ENCODE assay signal across 1 cellular context in the genomic region with DNA sequence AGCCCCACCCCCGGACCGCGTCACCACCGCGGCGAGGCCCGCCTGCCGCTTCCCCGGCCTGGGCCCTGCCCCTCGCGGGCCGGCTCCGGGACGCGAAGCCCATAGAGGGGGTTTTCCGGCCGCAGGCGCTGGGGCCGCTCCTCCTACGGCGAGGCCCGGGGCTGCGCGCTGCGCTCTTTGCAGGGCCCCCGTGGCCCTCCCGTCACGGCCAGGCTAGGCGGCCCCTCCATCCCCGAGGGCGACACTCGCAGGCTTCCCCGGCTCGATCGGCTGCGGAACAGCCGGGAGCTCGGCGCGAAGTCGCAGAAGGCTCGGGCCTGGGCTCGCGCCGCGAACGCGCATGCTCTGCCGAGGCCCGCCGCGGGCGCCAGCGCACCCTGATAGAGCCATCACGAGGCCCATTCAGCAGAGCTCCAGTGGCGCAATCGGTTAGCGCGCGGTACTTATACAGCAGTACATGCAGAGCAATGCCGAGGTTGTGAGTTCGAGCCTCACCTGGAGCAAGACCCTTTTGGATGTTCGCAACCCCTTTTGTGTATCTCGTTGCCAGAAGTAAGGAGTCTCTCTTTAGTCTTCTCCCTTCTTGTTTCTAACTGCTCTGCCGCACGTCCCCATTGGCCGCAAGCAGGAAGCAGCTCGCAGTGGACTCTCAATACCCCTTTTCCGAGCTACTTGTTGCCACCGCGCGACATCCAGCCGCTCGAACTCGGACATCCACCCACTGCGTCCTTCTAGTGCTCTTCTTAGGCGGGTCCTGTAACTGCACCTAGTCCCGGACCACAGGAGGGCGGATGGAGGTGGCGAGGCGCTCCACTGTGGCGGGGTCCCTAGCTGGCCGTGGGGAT.
TF ChIP-seq lines count a peak whose summit lies in the region.

No MANE protein-coding gene starts in this region.

TF ChIP-seq in K562, 482 proteins besides CTCF, POLR2A, EP300 and RAD21 (continued from another document and continues in another):
- no peak for TF ChIP-seq IRF2 (CRISPR knock-in tag; IDR thresholded peaks at IDR 0.05)
- TF ChIP-seq, protein P1, sequence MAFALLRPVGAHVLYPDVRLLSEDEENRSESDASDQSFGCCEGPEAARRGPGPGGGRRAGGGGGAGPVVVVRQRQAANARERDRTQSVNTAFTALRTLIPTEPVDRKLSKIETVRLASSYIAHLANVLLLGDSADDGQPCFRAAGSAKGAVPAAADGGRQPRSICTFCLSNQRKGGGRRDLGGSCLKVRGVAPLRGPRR (CRISPR knock-in tag; IDR thresholded peaks at IDR 0.05) = no peak
- TF ChIP-seq RBM39 (optimal IDR thresholded peaks at IDR 0.05; ENCODE audit: low read depth, low read length) = peak; percentile 92
- TF ChIP-seq MTA1 (IDR thresholded peaks at IDR 0.05; ENCODE audit: borderline replicate concordance) = 0 out of 2 replicates have a peak, but pooled peaks have one; percentile 81
- TF ChIP-seq ZNF830 (CRISPR knock-in tag; IDR thresholded peaks at IDR 0.05) = no peak
- peak; percentile 82 for TF ChIP-seq HDAC8 (tag; IDR thresholded peaks at IDR 0.05)
- TF ChIP-seq PCBP2 (IDR thresholded peaks at IDR 0.05; ENCODE audit: low read depth, low read length, poor library complexity, severe bottlenecking) = no peak
- TF ChIP-seq ZBTB17 (CRISPR knock-in tag; IDR thresholded peaks at IDR 0.05) = no peak
- TF ChIP-seq JUND (IDR thresholded peaks at IDR 0.05; ENCODE audit: borderline replicate concordance, low read depth, low read length) = peak; percentile 58; the same call in 1 of the 2 replicates
- TF ChIP-seq JUND (tag; IDR thresholded peaks at IDR 0.05; ENCODE audit: borderline replicate concordance, low read depth, low read length) = peak; percentile 49; the same call in 1 of the 3 replicates
- no peak for TF ChIP-seq ZKSCAN3 (CRISPR knock-in tag; IDR thresholded peaks at IDR 0.05)
- peak; percentile 97 for TF ChIP-seq CEBPG (CRISPR knock-in tag; IDR thresholded peaks at IDR 0.05)
- TF ChIP-seq CEBPG (tag; conservative IDR thresholded peaks at IDR 0.05 in 1 of 2, IDR thresholded peaks at IDR 0.05 in 1 of 2) = peak; percentile 91 to 98
- no peak for TF ChIP-seq PHB (CRISPR knock-in tag; IDR thresholded peaks at IDR 0.05)
- no peak for TF ChIP-seq SMARCC2 (IDR thresholded peaks at IDR 0.05; ENCODE audit: low read depth)
- TF ChIP-seq ZNF445 (CRISPR knock-in tag; IDR thresholded peaks at IDR 0.05; ENCODE audit: low read depth) = no peak
- TF ChIP-seq, protein P2, sequence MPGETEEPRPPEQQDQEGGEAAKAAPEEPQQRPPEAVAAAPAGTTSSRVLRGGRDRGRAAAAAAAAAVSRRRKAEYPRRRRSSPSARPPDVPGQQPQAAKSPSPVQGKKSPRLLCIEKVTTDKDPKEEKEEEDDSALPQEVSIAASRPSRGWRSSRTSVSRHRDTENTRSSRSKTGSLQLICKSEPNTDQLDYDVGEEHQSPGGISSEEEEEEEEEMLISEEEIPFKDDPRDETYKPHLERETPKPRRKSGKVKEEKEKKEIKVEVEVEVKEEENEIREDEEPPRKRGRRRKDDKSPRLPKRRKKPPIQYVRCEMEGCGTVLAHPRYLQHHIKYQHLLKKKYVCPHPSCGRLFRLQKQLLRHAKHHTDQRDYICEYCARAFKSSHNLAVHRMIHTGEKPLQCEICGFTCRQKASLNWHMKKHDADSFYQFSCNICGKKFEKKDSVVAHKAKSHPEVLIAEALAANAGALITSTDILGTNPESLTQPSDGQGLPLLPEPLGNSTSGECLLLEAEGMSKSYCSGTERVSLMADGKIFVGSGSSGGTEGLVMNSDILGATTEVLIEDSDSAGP (CRISPR knock-in tag; IDR thresholded peaks at IDR 0.05) = peak; percentile 77; the same call in 1 of the 2 replicates
- TF ChIP-seq, protein P3, sequence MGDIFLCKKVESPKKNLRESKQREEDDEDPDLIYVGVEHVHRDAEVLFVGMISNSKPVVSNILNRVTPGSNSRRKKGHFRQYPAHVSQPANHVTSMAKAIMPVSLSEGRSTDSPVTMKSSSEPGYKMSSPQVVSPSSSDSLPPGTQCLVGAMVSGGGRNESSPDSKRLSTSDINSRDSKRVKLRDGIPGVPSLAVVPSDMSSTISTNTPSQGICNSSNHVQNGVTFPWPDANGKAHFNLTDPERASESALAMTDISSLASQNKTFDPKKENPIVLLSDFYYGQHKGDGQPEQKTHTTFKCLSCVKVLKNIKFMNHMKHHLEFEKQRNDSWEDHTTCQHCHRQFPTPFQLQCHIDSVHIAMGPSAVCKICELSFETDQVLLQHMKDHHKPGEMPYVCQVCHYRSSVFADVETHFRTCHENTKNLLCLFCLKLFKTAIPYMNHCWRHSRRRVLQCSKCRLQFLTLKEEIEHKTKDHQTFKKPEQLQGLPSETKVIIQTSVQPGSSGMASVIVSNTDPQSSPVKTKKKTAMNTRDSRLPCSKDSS (IDR thresholded peaks at IDR 0.05; ENCODE audit: low read depth, partially characterized antibody) = no peak
- TF ChIP-seq, protein P4, sequence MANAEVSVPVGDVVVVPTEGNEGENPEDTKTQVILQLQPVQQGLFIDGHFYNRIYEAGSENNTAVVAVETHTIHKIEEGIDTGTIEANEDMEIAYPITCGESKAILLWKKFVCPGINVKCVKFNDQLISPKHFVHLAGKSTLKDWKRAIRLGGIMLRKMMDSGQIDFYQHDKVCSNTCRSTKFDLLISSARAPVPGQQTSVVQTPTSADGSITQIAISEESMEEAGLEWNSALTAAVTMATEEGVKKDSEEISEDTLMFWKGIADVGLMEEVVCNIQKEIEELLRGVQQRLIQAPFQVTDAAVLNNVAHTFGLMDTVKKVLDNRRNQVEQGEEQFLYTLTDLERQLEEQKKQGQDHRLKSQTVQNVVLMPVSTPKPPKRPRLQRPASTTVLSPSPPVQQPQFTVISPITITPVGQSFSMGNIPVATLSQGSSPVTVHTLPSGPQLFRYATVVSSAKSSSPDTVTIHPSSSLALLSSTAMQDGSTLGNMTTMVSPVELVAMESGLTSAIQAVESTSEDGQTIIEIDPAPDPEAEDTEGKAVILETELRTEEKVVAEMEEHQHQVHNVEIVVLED (CRISPR knock-in tag; IDR thresholded peaks at IDR 0.05) = no peak
- TF ChIP-seq, protein P5, sequence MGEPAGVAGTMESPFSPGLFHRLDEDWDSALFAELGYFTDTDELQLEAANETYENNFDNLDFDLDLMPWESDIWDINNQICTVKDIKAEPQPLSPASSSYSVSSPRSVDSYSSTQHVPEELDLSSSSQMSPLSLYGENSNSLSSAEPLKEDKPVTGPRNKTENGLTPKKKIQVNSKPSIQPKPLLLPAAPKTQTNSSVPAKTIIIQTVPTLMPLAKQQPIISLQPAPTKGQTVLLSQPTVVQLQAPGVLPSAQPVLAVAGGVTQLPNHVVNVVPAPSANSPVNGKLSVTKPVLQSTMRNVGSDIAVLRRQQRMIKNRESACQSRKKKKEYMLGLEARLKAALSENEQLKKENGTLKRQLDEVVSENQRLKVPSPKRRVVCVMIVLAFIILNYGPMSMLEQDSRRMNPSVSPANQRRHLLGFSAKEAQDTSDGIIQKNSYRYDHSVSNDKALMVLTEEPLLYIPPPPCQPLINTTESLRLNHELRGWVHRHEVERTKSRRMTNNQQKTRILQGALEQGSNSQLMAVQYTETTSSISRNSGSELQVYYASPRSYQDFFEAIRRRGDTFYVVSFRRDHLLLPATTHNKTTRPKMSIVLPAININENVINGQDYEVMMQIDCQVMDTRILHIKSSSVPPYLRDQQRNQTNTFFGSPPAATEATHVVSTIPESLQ (CRISPR knock-in tag; IDR thresholded peaks at IDR 0.05) = peak; percentile 92
- TF ChIP-seq, protein P6, sequence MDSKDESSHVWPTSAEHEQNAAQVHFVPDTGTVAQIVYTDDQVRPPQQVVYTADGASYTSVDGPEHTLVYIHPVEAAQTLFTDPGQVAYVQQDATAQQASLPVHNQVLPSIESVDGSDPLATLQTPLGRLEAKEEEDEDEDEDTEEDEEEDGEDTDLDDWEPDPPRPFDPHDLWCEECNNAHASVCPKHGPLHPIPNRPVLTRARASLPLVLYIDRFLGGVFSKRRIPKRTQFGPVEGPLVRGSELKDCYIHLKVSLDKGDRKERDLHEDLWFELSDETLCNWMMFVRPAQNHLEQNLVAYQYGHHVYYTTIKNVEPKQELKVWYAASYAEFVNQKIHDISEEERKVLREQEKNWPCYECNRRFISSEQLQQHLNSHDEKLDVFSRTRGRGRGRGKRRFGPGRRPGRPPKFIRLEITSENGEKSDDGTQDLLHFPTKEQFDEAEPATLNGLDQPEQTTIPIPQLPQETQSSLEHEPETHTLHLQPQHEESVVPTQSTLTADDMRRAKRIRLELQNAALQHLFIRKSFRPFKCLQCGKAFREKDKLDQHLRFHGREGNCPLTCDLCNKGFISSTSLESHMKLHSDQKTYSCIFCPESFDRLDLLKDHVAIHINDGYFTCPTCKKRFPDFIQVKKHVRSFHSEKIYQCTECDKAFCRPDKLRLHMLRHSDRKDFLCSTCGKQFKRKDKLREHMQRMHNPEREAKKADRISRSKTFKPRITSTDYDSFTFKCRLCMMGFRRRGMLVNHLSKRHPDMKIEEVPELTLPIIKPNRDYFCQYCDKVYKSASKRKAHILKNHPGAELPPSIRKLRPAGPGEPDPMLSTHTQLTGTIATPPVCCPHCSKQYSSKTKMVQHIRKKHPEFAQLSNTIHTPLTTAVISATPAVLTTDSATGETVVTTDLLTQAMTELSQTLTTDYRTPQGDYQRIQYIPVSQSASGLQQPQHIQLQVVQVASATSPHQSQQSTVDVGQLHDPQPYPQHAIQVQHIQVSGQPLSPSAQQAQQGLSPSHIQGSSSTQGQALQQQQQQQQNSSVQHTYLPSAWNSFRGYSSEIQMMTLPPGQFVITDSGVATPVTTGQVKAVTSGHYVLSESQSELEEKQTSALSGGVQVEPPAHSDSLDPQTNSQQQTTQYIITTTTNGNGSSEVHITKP (IDR thresholded peaks at IDR 0.05; ENCODE audit: partially characterized antibody) = no peak
- TF ChIP-seq XRCC4 (IDR thresholded peaks at IDR 0.05; ENCODE audit: extremely low read depth, insufficient read depth, insufficient read length) = no peak
- peak; percentile 83 for TF ChIP-seq NFIC (IDR thresholded peaks at IDR 0.05)
- TF ChIP-seq ZNF431 (CRISPR knock-in tag; IDR thresholded peaks at IDR 0.05) = peak; percentile 61; the same call in 1 of the 2 replicates
- TF ChIP-seq DDX20 (tag; IDR thresholded peaks at IDR 0.05; ENCODE audit: low read depth) = no peak
- TF ChIP-seq ZNF217 (CRISPR knock-in tag; IDR thresholded peaks at IDR 0.05) = no peak
- TF ChIP-seq NFIX (CRISPR knock-in tag; IDR thresholded peaks at IDR 0.05; ENCODE audit: low read depth) = no peak
- peak; percentile 56 for TF ChIP-seq CCNT2 (IDR thresholded peaks at IDR 0.05; ENCODE audit: borderline replicate concordance, extremely low read depth, insufficient read length, low read depth, low read length)
- no peak for TF ChIP-seq ZNF41 (CRISPR knock-in tag; conservative IDR thresholded peaks at IDR 0.05)
- peak; percentile 60; the same call in 1 of the 2 replicates for TF ChIP-seq SOX6 (IDR thresholded peaks at IDR 0.05)
- TF ChIP-seq, protein P7, sequence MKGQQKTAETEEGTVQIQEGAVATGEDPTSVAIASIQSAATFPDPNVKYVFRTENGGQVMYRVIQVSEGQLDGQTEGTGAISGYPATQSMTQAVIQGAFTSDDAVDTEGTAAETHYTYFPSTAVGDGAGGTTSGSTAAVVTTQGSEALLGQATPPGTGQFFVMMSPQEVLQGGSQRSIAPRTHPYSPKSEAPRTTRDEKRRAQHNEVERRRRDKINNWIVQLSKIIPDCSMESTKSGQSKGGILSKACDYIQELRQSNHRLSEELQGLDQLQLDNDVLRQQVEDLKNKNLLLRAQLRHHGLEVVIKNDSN (CRISPR knock-in tag; IDR thresholded peaks at IDR 0.05) = peak; percentile 62; the same call in 1 of the 2 replicates
- TF ChIP-seq, protein P8, sequence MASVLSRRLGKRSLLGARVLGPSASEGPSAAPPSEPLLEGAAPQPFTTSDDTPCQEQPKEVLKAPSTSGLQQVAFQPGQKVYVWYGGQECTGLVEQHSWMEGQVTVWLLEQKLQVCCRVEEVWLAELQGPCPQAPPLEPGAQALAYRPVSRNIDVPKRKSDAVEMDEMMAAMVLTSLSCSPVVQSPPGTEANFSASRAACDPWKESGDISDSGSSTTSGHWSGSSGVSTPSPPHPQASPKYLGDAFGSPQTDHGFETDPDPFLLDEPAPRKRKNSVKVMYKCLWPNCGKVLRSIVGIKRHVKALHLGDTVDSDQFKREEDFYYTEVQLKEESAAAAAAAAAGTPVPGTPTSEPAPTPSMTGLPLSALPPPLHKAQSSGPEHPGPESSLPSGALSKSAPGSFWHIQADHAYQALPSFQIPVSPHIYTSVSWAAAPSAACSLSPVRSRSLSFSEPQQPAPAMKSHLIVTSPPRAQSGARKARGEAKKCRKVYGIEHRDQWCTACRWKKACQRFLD (CRISPR knock-in tag; IDR thresholded peaks at IDR 0.05) = peak; percentile 62
- TF ChIP-seq, protein P9, sequence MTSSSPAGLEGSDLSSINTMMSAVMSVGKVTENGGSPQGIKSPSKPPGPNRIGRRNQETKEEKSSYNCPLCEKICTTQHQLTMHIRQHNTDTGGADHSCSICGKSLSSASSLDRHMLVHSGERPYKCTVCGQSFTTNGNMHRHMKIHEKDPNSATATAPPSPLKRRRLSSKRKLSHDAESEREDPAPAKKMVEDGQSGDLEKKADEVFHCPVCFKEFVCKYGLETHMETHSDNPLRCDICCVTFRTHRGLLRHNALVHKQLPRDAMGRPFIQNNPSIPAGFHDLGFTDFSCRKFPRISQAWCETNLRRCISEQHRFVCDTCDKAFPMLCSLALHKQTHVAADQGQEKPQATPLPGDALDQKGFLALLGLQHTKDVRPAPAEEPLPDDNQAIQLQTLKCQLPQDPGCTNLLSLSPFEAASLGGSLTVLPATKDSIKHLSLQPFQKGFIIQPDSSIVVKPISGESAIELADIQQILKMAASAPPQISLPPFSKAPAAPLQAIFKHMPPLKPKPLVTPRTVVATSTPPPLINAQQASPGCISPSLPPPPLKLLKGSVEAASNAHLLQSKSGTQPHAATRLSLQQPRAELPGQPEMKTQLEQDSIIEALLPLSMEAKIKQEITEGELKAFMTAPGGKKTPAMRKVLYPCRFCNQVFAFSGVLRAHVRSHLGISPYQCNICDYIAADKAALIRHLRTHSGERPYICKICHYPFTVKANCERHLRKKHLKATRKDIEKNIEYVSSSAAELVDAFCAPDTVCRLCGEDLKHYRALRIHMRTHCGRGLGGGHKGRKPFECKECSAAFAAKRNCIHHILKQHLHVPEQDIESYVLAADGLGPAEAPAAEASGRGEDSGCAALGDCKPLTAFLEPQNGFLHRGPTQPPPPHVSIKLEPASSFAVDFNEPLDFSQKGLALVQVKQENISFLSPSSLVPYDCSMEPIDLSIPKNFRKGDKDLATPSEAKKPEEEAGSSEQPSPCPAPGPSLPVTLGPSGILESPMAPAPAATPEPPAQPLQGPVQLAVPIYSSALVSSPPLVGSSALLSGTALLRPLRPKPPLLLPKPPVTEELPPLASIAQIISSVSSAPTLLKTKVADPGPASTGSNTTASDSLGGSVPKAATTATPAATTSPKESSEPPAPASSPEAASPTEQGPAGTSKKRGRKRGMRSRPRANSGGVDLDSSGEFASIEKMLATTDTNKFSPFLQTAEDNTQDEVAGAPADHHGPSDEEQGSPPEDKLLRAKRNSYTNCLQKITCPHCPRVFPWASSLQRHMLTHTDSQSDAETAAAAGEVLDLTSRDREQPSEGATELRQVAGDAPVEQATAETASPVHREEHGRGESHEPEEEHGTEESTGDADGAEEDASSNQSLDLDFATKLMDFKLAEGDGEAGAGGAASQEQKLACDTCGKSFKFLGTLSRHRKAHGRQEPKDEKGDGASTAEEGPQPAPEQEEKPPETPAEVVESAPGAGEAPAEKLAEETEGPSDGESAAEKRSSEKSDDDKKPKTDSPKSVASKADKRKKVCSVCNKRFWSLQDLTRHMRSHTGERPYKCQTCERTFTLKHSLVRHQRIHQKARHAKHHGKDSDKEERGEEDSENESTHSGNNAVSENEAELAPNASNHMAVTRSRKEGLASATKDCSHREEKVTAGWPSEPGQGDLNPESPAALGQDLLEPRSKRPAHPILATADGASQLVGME (CRISPR knock-in tag; IDR thresholded peaks at IDR 0.05) = no peak
- no peak for TF ChIP-seq NR2C1 (IDR thresholded peaks at IDR 0.05)
- TF ChIP-seq NR2C1 (tag; IDR thresholded peaks at IDR 0.05) = no peak
- no peak for TF ChIP-seq KAT2B (IDR thresholded peaks at IDR 0.05; ENCODE audit: low read depth, low read length)
- peak; percentile 18; the same call in 1 of the 2 replicates for TF ChIP-seq CREB1 (IDR thresholded peaks at IDR 0.05)
- peak; percentile 76 for TF ChIP-seq CREB1 (CRISPR knock-in tag; IDR thresholded peaks at IDR 0.05)
- TF ChIP-seq NUFIP1 (IDR thresholded peaks at IDR 0.05; ENCODE audit: partially characterized antibody) = peak; percentile 66
